Comparison of ENCODE assay signal across 28 cellular contexts in genomic region chr5:154210163-154210562, GRCh38.
"Had no signal": no experiment of that assay in that cellular context is flagged by ENCODE, and none has a peak within 500 bp of the region (broad histone marks: within the 10 kb centered on the region; RNA-seq: fewer than 3 reads in every experiment).

No MANE protein-coding gene starts in this region.

- DNase-seq: activated CD4-positive, alpha-beta T cell treated with anti-CD3 and anti-CD28 coated beads for 36 hours; activated CD4-positive, CD25-positive, alpha-beta regulatory T cell; activated CD8-positive, alpha-beta memory T cell treated with anti-CD3 and anti-CD28 coated beads, Interleukin-2, amount 10 ng/mL, durations not matched to agents 7 days and 5 days; activated CD8-positive, alpha-beta T cell treated with anti-CD3 and anti-CD28 coated beads, Interleukin-2, amount 10 ng/mL, durations not matched to agents 7 days and 5 days; activated naive CD8-positive, alpha-beta T cell treated with anti-CD3 and anti-CD28 coated beads, Interleukin-2, amount 50 U/mL, for 24 hours; activated T-cell treated with anti-CD3 and anti-CD28 coated beads, Interleukin-2, amount 50 U/mL, for 48 hours; amygdala; central memory CD4-positive, alpha-beta T cell; dermis blood vessel endothelial cell; effector CD4-positive, alpha-beta T cell; esophagus squamous epithelium; foreskin melanocyte; heart right ventricle; left lung; lower lobe of right lung; mucosa of descending colon; small intestine; stimulated activated CD4-positive, alpha-beta T cell treated with anti-CD3 and anti-CD28 coated beads, Interleukin-15, amount 100 ng/mL, for 24 hours; stimulated activated CD4-positive, alpha-beta T cell treated with anti-CD3 and anti-CD28 coated beads, Interleukin-2, amount 100 ng/mL, for 24 hours; stimulated activated naive CD4-positive, alpha-beta T cell; T-helper 1 cell; tibial artery had no signal

- H3K36me3 ChIP-seq: breast epithelium, esophagus squamous epithelium, suprapubic skin had no signal

- H3K4me3 ChIP-seq: breast epithelium, esophagus squamous epithelium, heart right ventricle, left lung, lower lobe of right lung, mucosa of descending colon, suprapubic skin, tibial artery had no signal

- H3K27me3 Mint-ChIP-seq: activated CD4-positive, alpha-beta T cell treated with anti-CD3 and anti-CD28 coated beads for 36 hours; activated CD8-positive, alpha-beta memory T cell treated with anti-CD3 and anti-CD28 coated beads, Interleukin-2, amount 10 ng/mL, durations not matched to agents 7 days and 5 days; activated naive CD4-positive, alpha-beta T cell treated with anti-CD3 and anti-CD28 coated beads, Interleukin-2, amount 50 U/mL, for 24 hours; activated naive CD8-positive, alpha-beta T cell treated with anti-CD3 and anti-CD28 coated beads, Interleukin-2, amount 50 U/mL, for 24 hours; natural killer cell treated with Interleukin-12 subunit alpha and Interleukin-12 subunit beta and Interleukin-15 and Interleukin-18, amount 100 ng/mL, for 72 hours had no signal

- H3K9me3 ChIP-seq: breast epithelium, esophagus squamous epithelium, left lung, lower lobe of right lung, mucosa of descending colon, suprapubic skin had no signal

- H3K27me3 ChIP-seq: breast epithelium, heart right ventricle, left lung, suprapubic skin, tibial artery had no signal

- ATAC-seq: activated CD4-positive, alpha-beta T cell treated with anti-CD3 and anti-CD28 coated beads for 36 hours; activated CD8-positive, alpha-beta memory T cell treated with anti-CD3 and anti-CD28 coated beads, Interleukin-2, amount 10 ng/mL, durations not matched to agents 7 days and 5 days; activated CD8-positive, alpha-beta T cell treated with anti-CD3 and anti-CD28 coated beads, Interleukin-2, amount 10 ng/mL, durations not matched to agents 7 days and 5 days; activated naive CD8-positive, alpha-beta T cell treated with anti-CD3 and anti-CD28 coated beads, Interleukin-2, amount 50 U/mL, for 24 hours; heart right ventricle; left lung; lower lobe of right lung; mucosa of descending colon; natural killer cell treated with Interleukin-12 subunit alpha and Interleukin-12 subunit beta and Interleukin-15 and Interleukin-18, amount 100 ng/mL, for 72 hours had no signal

- H3K4me1 ChIP-seq: breast epithelium, lower lobe of right lung had no signal

- H3K9me3 Mint-ChIP-seq: activated naive CD4-positive, alpha-beta T cell treated with anti-CD3 and anti-CD28 coated beads, Interleukin-2, amount 50 U/mL, for 24 hours; activated naive CD8-positive, alpha-beta T cell treated with anti-CD3 and anti-CD28 coated beads, Interleukin-2, amount 50 U/mL, for 24 hours; activated T-helper 2 cell treated with anti-CD3 and anti-CD28 coated beads, Interferon-gamma antibody, Interleukin-2, Interleukin-4, amounts not matched to agents 10 μg/mL and 5 μg/mL and 100 μg/mL, durations not matched to agents 14 hours and 24 hours and 36 hours; natural killer cell treated with Interleukin-12 subunit alpha and Interleukin-12 subunit beta and Interleukin-15 and Interleukin-18, amount 100 ng/mL, for 72 hours had no signal

- H3K27ac Mint-ChIP-seq: activated CD4-positive, alpha-beta T cell treated with anti-CD3 and anti-CD28 coated beads for 36 hours; activated CD8-positive, alpha-beta memory T cell treated with anti-CD3 and anti-CD28 coated beads, Interleukin-2, amount 10 ng/mL, durations not matched to agents 7 days and 5 days; activated CD8-positive, alpha-beta T cell treated with anti-CD3 and anti-CD28 coated beads, Interleukin-2, amount 10 ng/mL, durations not matched to agents 7 days and 5 days; activated naive CD4-positive, alpha-beta T cell treated with anti-CD3 and anti-CD28 coated beads, Interleukin-2, amount 50 U/mL, for 24 hours; activated naive CD8-positive, alpha-beta T cell treated with anti-CD3 and anti-CD28 coated beads, Interleukin-2, amount 50 U/mL, for 24 hours; activated T-helper 2 cell treated with anti-CD3 and anti-CD28 coated beads, Interferon-gamma antibody, Interleukin-2, Interleukin-4, amounts not matched to agents 10 μg/mL and 5 μg/mL and 100 μg/mL, durations not matched to agents 14 hours and 24 hours and 36 hours had no signal

- H3K4me3 Mint-ChIP-seq: activated CD4-positive, alpha-beta T cell treated with anti-CD3 and anti-CD28 coated beads for 36 hours; activated CD8-positive, alpha-beta memory T cell treated with anti-CD3 and anti-CD28 coated beads, Interleukin-2, amount 10 ng/mL, durations not matched to agents 7 days and 5 days; activated CD8-positive, alpha-beta T cell treated with anti-CD3 and anti-CD28 coated beads, Interleukin-2, amount 10 ng/mL, durations not matched to agents 7 days and 5 days; activated naive CD4-positive, alpha-beta T cell treated with anti-CD3 and anti-CD28 coated beads, Interleukin-2, amount 50 U/mL, for 24 hours; activated naive CD8-positive, alpha-beta T cell treated with anti-CD3 and anti-CD28 coated beads, Interleukin-2, amount 50 U/mL, for 24 hours; natural killer cell treated with Interleukin-12 subunit alpha and Interleukin-12 subunit beta and Interleukin-15 and Interleukin-18, amount 100 ng/mL, for 72 hours had no signal

- H3K27ac ChIP-seq: breast epithelium, epithelial cell of prostate, esophagus squamous epithelium, heart right ventricle, left lung, lower lobe of right lung, suprapubic skin, tibial artery had no signal
